18 cellular contexts compared by ENCODE assay signal in genomic region chr6:113481441-113481840, GRCh38.
DNase-seq lines count a peak whose midpoint lies in the region; ATAC-seq and TF ChIP-seq lines count a peak whose summit lies in the region.
"Had no signal": no experiment of that assay in that cellular context is flagged by ENCODE, and none has a peak within 500 bp of the region (broad histone marks: within the 10 kb centered on the region; RNA-seq: fewer than 3 reads in every experiment).

No MANE protein-coding gene starts in this region.

- no peaks in the 10 kb centered on the region for H3K79me2 ChIP-seq in GM23248 (ENCODE audit: insufficient read depth)
- no peaks in the 10 kb centered on the region for H3K79me2 ChIP-seq in osteoblast (ENCODE audit: insufficient read depth, low read length)

- WGBS in GM23248 (ENCODE audit: low coverage in 1 of 2, low lambda C conversion rate in 2 of 2, missing lambda C conversion rate in 2 of 2), 2 experiments, result 92 to 95% methylated on average over 4 of the region's 4 CpGs

- in situ Hi-C loops in GM23248 (cut with MboI), result no loop called here

- no peak overlapping the region for H3K9ac ChIP-seq in GM23248

- ATAC-seq in GM18868 (IDR thresholded peaks at IDR 0.05; ENCODE audit: unreplicated experiment) (no peak), HG03469 (IDR thresholded peaks at IDR 0.05; ENCODE audit: unreplicated experiment) (no peak)
- ATAC-seq: activated naive CD8-positive, alpha-beta T cell treated with anti-CD3 and anti-CD28 coated beads, Interleukin-2, amount 50 U/mL, for 24 hours had no signal

- H4K20me1 ChIP-seq in GM23248 (ENCODE audit: insufficient read depth) (no peaks in the 10 kb centered on the region), osteoblast (ENCODE audit: insufficient read depth, low read length) (no peaks in the 10 kb centered on the region)

- H3K9me2 ChIP-seq in GM23248 (ENCODE audit: insufficient read depth), result no peaks in the 10 kb centered on the region

- H2AFZ ChIP-seq in GM23248 (no peak overlapping the region), osteoblast (ENCODE audit: low read length) (peak overlapping the region; percentile 4)

- no peaks in the 10 kb centered on the region for H3K27me3 ChIP-seq in GM23248 (replicated peaks; ENCODE audit: insufficient read depth)
- H3K27me3 ChIP-seq in osteoblast (ENCODE audit: insufficient read depth, low read length), result no peaks in the 10 kb centered on the region
- H3K27me3 ChIP-seq: BE2C had no signal

- H3K4me3 ChIP-seq in GM23248 (no peak overlapping the region), choroid plexus epithelial cell (ENCODE audit: low read depth, low read length) (no peak overlapping the region), osteoblast (ENCODE audit: insufficient read depth, low read length) (no peak overlapping the region)

- peaks cover 6% of the 10 kb centered on the region; the same call in 1 of the 2 replicates for H3F3A ChIP-seq in GM23248 (ENCODE audit: insufficient read depth)

- DNase-seq in GM23248 (peak; percentile 54), NCI-H226 (peak; percentile 59), choroid plexus epithelial cell (ENCODE audit: low read depth) (peak; percentile 59), osteoblast (ENCODE audit: insufficient read length, low spot score, missing footprints) (no peak), NCI-H1694 (lab: John Stamatoyannopoulos, UW) (no peak)
- DNase-seq in central memory CD4-positive, alpha-beta T cell, result no peak
- DNase-seq: activated CD4-positive, alpha-beta T cell treated with anti-CD3 and anti-CD28 coated beads, Interleukin-2, amount 10 ng/mL, durations not matched to agents 7 days and 5 days; activated CD8-positive, alpha-beta memory T cell treated with anti-CD3 and anti-CD28 coated beads, Interleukin-2, amount 50 U/mL, for 4 hours; activated naive CD8-positive, alpha-beta T cell treated with anti-CD3 and anti-CD28 coated beads, Interleukin-2, amount 50 U/mL, for 24 hours; BE2C; dermis blood vessel endothelial cell; hippocampal formation; KBM-7; NCI-H1105 treated with DMSO at 0.1 percent for 48 hours; NK-92 treated with Interleukin-12 subunit alpha and Interleukin-12 subunit beta, amount 100 ng/mL, for 24 hours; stimulated activated CD8-positive, alpha-beta memory T cell treated with anti-CD3 and anti-CD28 coated beads, Interleukin-4, amount 100 ng/mL, for 48 hours had no signal

- no peaks in the 10 kb centered on the region for H3K36me3 ChIP-seq in GM23248 (ENCODE audit: low read depth)
- no peaks in the 10 kb centered on the region for H3K36me3 ChIP-seq in osteoblast (ENCODE audit: insufficient read depth, low read length)
- H3K36me3 ChIP-seq: BE2C had no signal

- H3K4me1 ChIP-seq in GM23248 (ENCODE audit: insufficient read depth) (peaks cover 5% of the 10 kb centered on the region; the same call in 1 of the 2 replicates), osteoblast (ENCODE audit: insufficient read depth, low read length) (peaks cover 15% of the 10 kb centered on the region)
- H3K4me1 ChIP-seq: BE2C had no signal

- H3K27ac ChIP-seq in GM23248 (no peak overlapping the region), osteoblast (ENCODE audit: low read depth, low read length) (no peak overlapping the region)

- TF ChIP-seq CTCF in choroid plexus epithelial cell (conservative IDR thresholded peaks at IDR 0.05; ENCODE audit: low read depth, low read length) (no peak), osteoblast (IDR thresholded peaks at IDR 0.05; ENCODE audit: extremely low read depth, low read depth, low read length) (no peak)

- H3K4me2 ChIP-seq in GM23248 (ENCODE audit: unreplicated experiment) (no peak overlapping the region), osteoblast (ENCODE audit: insufficient read depth, low read length) (no peak overlapping the region)

- H3K9me3 ChIP-seq in GM23248 (ENCODE audit: low read depth), result no peaks in the 10 kb centered on the region
- H3K9me3 ChIP-seq in osteoblast (ENCODE audit: low read depth, low read length), result no peaks in the 10 kb centered on the region
- H3K9me3 ChIP-seq: BE2C had no signal

Comparison
In these comparisons a context has a peak if more than half of its experiments do, and no peak if none do; other contexts are left out.
1. DNase-seq: peak in GM23248 (single experiment), NCI-H226 (single experiment) and choroid plexus epithelial cell (single experiment); none in osteoblast (single experiment), central memory CD4-positive, alpha-beta T cell (single experiment) and NCI-H1694 (single experiment).